15 cellular contexts compared by ENCODE assay signal in genomic region chrX:108443065-108443464, GRCh38. TPM values are rescaled to one million over a fixed set of nuclear protein-coding genes. Genes with fewer than 3 reads are reported as not detected.
DNase-seq lines count a peak whose midpoint lies in the region; ATAC-seq and TF ChIP-seq lines count a peak whose summit lies in the region.
"Had no signal": no experiment of that assay in that cellular context is flagged by ENCODE, and none has a peak within 500 bp of the region (broad histone marks: within the 10 kb centered on the region; RNA-seq: fewer than 3 reads in every experiment).

No MANE protein-coding gene starts in this region.

- no peaks in the 10 kb centered on the region for H3K4me1 ChIP-seq in right cardiac atrium (ENCODE audit: control insufficient read depth, insufficient read depth, low read length)
- H3K4me1 ChIP-seq in mesenchymal stem cell (ENCODE audit: control insufficient read depth, insufficient read depth, low read depth, low read length): no peaks in the 10 kb centered on the region
- H3K4me1 ChIP-seq: upper lobe of left lung had no signal

- 64% methylated on average over 1 of the region's 1 CpG for WGBS in right cardiac atrium
- WGBS in mesenchymal stem cell: no CpG with 5 or more reads among the region's 1 CpG

- H3K4ac ChIP-seq in mesenchymal stem cell (ENCODE audit: low read depth in 1 of 2, low read length in 2 of 2): no peak overlapping the region

- no peak overlapping the region for H3K4me2 ChIP-seq in mesenchymal stem cell (ENCODE audit: low read length, poor library complexity, severe bottlenecking)

- no peak overlapping the region for H3K23ac ChIP-seq in mesenchymal stem cell (ENCODE audit: low read length in 2 of 2)

- H2BK12ac ChIP-seq in mesenchymal stem cell (ENCODE audit: low read length in 2 of 2): no peak overlapping the region

- H3K4me3 ChIP-seq in right cardiac atrium (ENCODE audit: low read length): peak overlapping the region; percentile 15
- no peak overlapping the region for H3K4me3 ChIP-seq in mesenchymal stem cell (ENCODE audit: insufficient read depth in 1 of 2, low read depth in 1 of 2, low read length in 2 of 2)
- H3K4me3 ChIP-seq: upper lobe of left lung had no signal

- H2BK120ac ChIP-seq in mesenchymal stem cell (ENCODE audit: low read depth, low read length): no peak overlapping the region

- H2BK5ac ChIP-seq in mesenchymal stem cell (ENCODE audit: low read depth, low read length, poor library complexity, severe bottlenecking): no peak overlapping the region

- H3K27ac ChIP-seq in right cardiac atrium (ENCODE audit: low read length): no peak overlapping the region
- H3K27ac ChIP-seq in mesenchymal stem cell (ENCODE audit: low read length, poor library complexity, severe bottlenecking): no peak overlapping the region
- H3K27ac ChIP-seq: upper lobe of left lung had no signal

- ATAC-seq in right cardiac atrium: no peak
- no peak for ATAC-seq in left cardiac atrium
- ATAC-seq in HG03135 (IDR thresholded peaks at IDR 0.05; ENCODE audit: unreplicated experiment): no peak
- ATAC-seq: activated T-cell treated with anti-CD3 and anti-CD28 coated beads, Interleukin-2, amount 50 U/mL, for 4 hours; SK-N-SH treated with all-trans-retinoic acid at 6 μM for 48 hours had no signal

- H3K4me1 Mint-ChIP-seq in chondrocyte (ENCODE audit: low read depth): peaks cover 61% of the 10 kb centered on the region
- H3K4me1 Mint-ChIP-seq in mesothelial cell of epicardium: peaks cover 45% of the 10 kb centered on the region
- H3K4me1 Mint-ChIP-seq: central memory CD8-positive, alpha-beta T cell had no signal

- H3K9me3 ChIP-seq in right cardiac atrium (ENCODE audit: control insufficient read depth, low read length) (no peaks in the 10 kb centered on the region), mesenchymal stem cell (ENCODE audit: control insufficient read depth, low read length) (peaks cover 3% of the 10 kb centered on the region)
- H3K9me3 ChIP-seq: upper lobe of left lung had no signal

- no peaks in the 10 kb centered on the region for H3K36me3 ChIP-seq in mesenchymal stem cell (ENCODE audit: control insufficient read depth in 1 of 2, insufficient read depth in 2 of 2, low read depth in 1 of 2, low read length in 2 of 2)
- H3K36me3 ChIP-seq: upper lobe of left lung had no signal

- H2AFZ ChIP-seq in mesenchymal stem cell (ENCODE audit: low read depth, low read length): no peak overlapping the region

- H4K91ac ChIP-seq in mesenchymal stem cell (ENCODE audit: low read length): no peak overlapping the region

- H3K9me3 Mint-ChIP-seq in chondrocyte (ENCODE audit: low read depth): peaks cover 8% of the 10 kb centered on the region
- H3K9me3 Mint-ChIP-seq in mesothelial cell of epicardium: peaks cover 10% of the 10 kb centered on the region
- H3K9me3 Mint-ChIP-seq: activated CD4-positive, alpha-beta memory T cell treated with anti-CD3 and anti-CD28 coated beads for 36 hours; activated T-cell treated with anti-CD3 and anti-CD28 coated beads, Interleukin-2, amount 50 U/mL, for 4 hours; central memory CD8-positive, alpha-beta T cell had no signal

- H3K18ac ChIP-seq in mesenchymal stem cell (ENCODE audit: low read depth in 1 of 2, low read length in 2 of 2): no peak overlapping the region

- H2BK15ac ChIP-seq in mesenchymal stem cell (ENCODE audit: low read depth, poor library complexity, severe bottlenecking): no peak overlapping the region

- H3K27ac Mint-ChIP-seq in chondrocyte (ENCODE audit: unreplicated experiment) (peak overlapping the region; percentile 19), mesothelial cell of epicardium (peak overlapping the region; percentile 57)
- H3K27ac Mint-ChIP-seq: activated CD4-positive, alpha-beta memory T cell treated with anti-CD3 and anti-CD28 coated beads for 36 hours had no signal

- DNase-seq in right cardiac atrium: no peak
- DNase-seq in left cardiac atrium: no peak
- DNase-seq in chondrocyte (ENCODE audit: low spot score): no peak
- no peak for DNase-seq in mesothelial cell of epicardium (ENCODE audit: low spot score in 2 of 2, unreplicated experiment in 2 of 2)
- DNase-seq in mesenchymal stem cell: no peak
- no peak for DNase-seq in UCSD-AML1 (lab: John Stamatoyannopoulos, UW; ENCODE audit: unreplicated experiment)
- no peak for DNase-seq in Ammon's horn (ENCODE audit: low spot score)
- DNase-seq: activated CD4-positive, alpha-beta memory T cell treated with anti-CD3 and anti-CD28 coated beads for 36 hours; activated T-cell treated with anti-CD3 and anti-CD28 coated beads, Interleukin-2, amount 50 U/mL, for 4 hours; HCEC 1CT; midbrain; upper lobe of left lung had no signal

- no peak overlapping the region for H4K8ac ChIP-seq in mesenchymal stem cell (ENCODE audit: low read length)

- no peak overlapping the region for H3K9ac ChIP-seq in mesenchymal stem cell (ENCODE audit: low read length)

- H3K36me3 Mint-ChIP-seq in chondrocyte (ENCODE audit: low read depth) (peaks cover 5% of the 10 kb centered on the region), mesothelial cell of epicardium (peaks cover 14% of the 10 kb centered on the region)
- H3K36me3 Mint-ChIP-seq: activated CD4-positive, alpha-beta memory T cell treated with anti-CD3 and anti-CD28 coated beads for 36 hours had no signal

- H3K27me3 Mint-ChIP-seq in chondrocyte (ENCODE audit: low read depth) (no peaks in the 10 kb centered on the region), mesothelial cell of epicardium (ENCODE audit: low read depth) (no peaks in the 10 kb centered on the region)

- H3K4me3 Mint-ChIP-seq in chondrocyte (ENCODE audit: unreplicated experiment) (peak overlapping the region; percentile 16), mesothelial cell of epicardium (peak overlapping the region; percentile 98)
- H3K4me3 Mint-ChIP-seq: activated CD4-positive, alpha-beta memory T cell treated with anti-CD3 and anti-CD28 coated beads for 36 hours; activated T-cell treated with anti-CD3 and anti-CD28 coated beads, Interleukin-2, amount 50 U/mL, for 4 hours; central memory CD8-positive, alpha-beta T cell had no signal

- no peak for TF ChIP-seq CTCF in chondrocyte (IDR thresholded peaks at IDR 0.05)
- TF ChIP-seq CTCF in mesothelial cell of epicardium (IDR thresholded peaks at IDR 0.05; ENCODE audit: unreplicated experiment): no peak

- no peak overlapping the region for H3K14ac ChIP-seq in mesenchymal stem cell (ENCODE audit: low read length in 2 of 2)

- H2AK5ac ChIP-seq in mesenchymal stem cell (ENCODE audit: low read length, severe bottlenecking): no peak overlapping the region

- intact Hi-C loops in right cardiac atrium (cut with DNase I) (no loop called here), left cardiac atrium (cut with DNase I) (no loop called here)

- H3K27me3 ChIP-seq in right cardiac atrium (ENCODE audit: control insufficient read depth, insufficient read depth): no peaks in the 10 kb centered on the region
- H3K27me3 ChIP-seq in mesenchymal stem cell (ENCODE audit: control insufficient read depth in 1 of 2, insufficient read depth in 1 of 2, low read length in 2 of 2): peaks cover 0 to 18% of the 10 kb centered on the region in 2 experiments
- H3K27me3 ChIP-seq: upper lobe of left lung had no signal

- no peaks in the 10 kb centered on the region for H3K79me1 ChIP-seq in mesenchymal stem cell (replicated peaks; ENCODE audit: low read length, poor library complexity, severe bottlenecking)

RNA-seq across cellular contexts. Expression of gene COL4A5, which starts 3.4 kb away (rescaled TPM):
- total RNA-seq in right cardiac atrium: 10 to 100 TPM; 18.0 to 30.8 (median 24.5) TPM
- 14.4 TPM for polyA plus RNA-seq in right cardiac atrium
- 10 to 100 TPM; 23.0 to 23.9 TPM for total RNA-seq in left cardiac atrium
- 210 to 273 TPM (median 211 TPM) in 3 replicates for total RNA-seq in chondrocyte
- 389 to 413 TPM (median 413 TPM) in 3 replicates for total RNA-seq in mesothelial cell of epicardium
- 63.8 TPM for polyA plus RNA-seq in mesenchymal stem cell (2013, experiment 1 of 2)
- 56.6 TPM for polyA plus RNA-seq in mesenchymal stem cell (2013, experiment 2 of 2)
- total RNA-seq: activated CD4-positive, alpha-beta memory T cell treated with anti-CD3 and anti-CD28 coated beads for 36 hours had no signal

RNA-seq across cellular contexts. Expression of gene COL4A6, which starts 4.8 kb away (rescaled TPM):
- total RNA-seq in right cardiac atrium (10 to 100 TPM in 3 of 4 donors, 1 to 10 TPM in 1; 7.4 to 18.1 (median 14.4) TPM), left cardiac atrium (10 to 100 TPM; 13.7 to 14.7 TPM), chondrocyte (4.1 to 12.5 TPM (median 4.5 TPM) in 3 replicates), mesothelial cell of epicardium (99.4 to 102 TPM (median 102 TPM) in 3 replicates)
- 7.0 TPM for polyA plus RNA-seq in right cardiac atrium
- polyA plus RNA-seq in mesenchymal stem cell (2013, experiment 1 of 2): 17.0 TPM
- 17.2 TPM for polyA plus RNA-seq in mesenchymal stem cell (2013, experiment 2 of 2)
- total RNA-seq: activated CD4-positive, alpha-beta memory T cell treated with anti-CD3 and anti-CD28 coated beads for 36 hours had no signal
